In genomic region chr19:55112781-55113569, GRCh38 we compare ENCODE assay signal across 9 cellular contexts. TPM values are rescaled to one million over a fixed set of nuclear protein-coding genes. Genes with fewer than 3 reads are reported as not detected.
DNase-seq lines count a peak whose midpoint lies in the region; ATAC-seq and TF ChIP-seq lines count a peak whose summit lies in the region.
"Had no signal": no experiment of that assay in that cellular context is flagged by ENCODE, and none has a peak within 500 bp of the region (broad histone marks: within the 10 kb centered on the region; RNA-seq: fewer than 3 reads in every experiment).

No MANE protein-coding gene starts in this region.

- intact Hi-C loops in natural killer cell (cut with micrococcal nuclease) = no loop called here

- H3K27ac Mint-ChIP-seq in natural killer cell treated with Interleukin-12 subunit alpha and Interleukin-12 subunit beta and Interleukin-15 and Interleukin-18, amount 100 ng/mL, for 72 hours = no peak overlapping the region
- peak overlapping the region in 1 of 2 donors; percentile 45 for H3K27ac Mint-ChIP-seq in natural killer cell
- peak overlapping the region; percentile 80 for H3K27ac Mint-ChIP-seq in endothelial cell (ENCODE audit: unreplicated experiment)
- peak overlapping the region; percentile 97 for H3K27ac Mint-ChIP-seq in nephron progenitor cell

- H3K36me3 Mint-ChIP-seq in natural killer cell treated with Interleukin-12 subunit alpha and Interleukin-12 subunit beta and Interleukin-15 and Interleukin-18, amount 100 ng/mL, for 72 hours = peaks cover 9% of the 10 kb centered on the region
- H3K36me3 Mint-ChIP-seq in natural killer cell = no peaks in the 10 kb centered on the region
- H3K36me3 Mint-ChIP-seq in endothelial cell (ENCODE audit: low read depth, unreplicated experiment) = peaks cover 25% of the 10 kb centered on the region
- peaks cover 13% of the 10 kb centered on the region for H3K36me3 Mint-ChIP-seq in nephron progenitor cell (ENCODE audit: low read depth)

- peak overlapping the region in 1 of 2 donors; percentile 7 for H3K4me3 ChIP-seq in foreskin fibroblast (ENCODE audit: low read depth in 1 of 2, low read length in 2 of 2)

- H3K4me1 Mint-ChIP-seq in natural killer cell treated with Interleukin-12 subunit alpha and Interleukin-12 subunit beta and Interleukin-15 and Interleukin-18, amount 100 ng/mL, for 72 hours (ENCODE audit: low read depth in 2 of 2) = peaks cover 19 to 34% of the 10 kb centered on the region in 2 donors
- peaks cover 37 to 49% of the 10 kb centered on the region in 2 donors for H3K4me1 Mint-ChIP-seq in natural killer cell
- H3K4me1 Mint-ChIP-seq in endothelial cell (ENCODE audit: unreplicated experiment) = peaks cover 22% of the 10 kb centered on the region
- peaks cover 57% of the 10 kb centered on the region for H3K4me1 Mint-ChIP-seq in nephron progenitor cell

- peak; percentile 57 for DNase-seq in natural killer cell treated with Interleukin-12 subunit alpha and Interleukin-12 subunit beta and Interleukin-15 and Interleukin-18, amount 100 ng/mL, for 72 hours (ENCODE audit: low spot score)
- DNase-seq in natural killer cell = no peak
- DNase-seq in endothelial cell (ENCODE audit: low spot score) = no peak
- DNase-seq in nephron progenitor cell = no peak
- DNase-seq in activated CD4-positive, alpha-beta T cell treated with anti-CD3 and anti-CD28 coated beads for 1 hour = no peak
- no peak for DNase-seq in foreskin fibroblast
- DNase-seq: activated naive CD4-positive, alpha-beta T cell treated with Interleukin-2 at 50 U/mL for 16 hours had no signal

- ATAC-seq in natural killer cell treated with Interleukin-12 subunit alpha and Interleukin-12 subunit beta and Interleukin-15 and Interleukin-18, amount 100 ng/mL, for 72 hours = no peak
- ATAC-seq in natural killer cell (no peak), GM21619 (IDR thresholded peaks at IDR 0.05; ENCODE audit: unreplicated experiment) (no peak), GM19395 (IDR thresholded peaks at IDR 0.05; ENCODE audit: unreplicated experiment) (no peak)

- H3K4me3 Mint-ChIP-seq in natural killer cell treated with Interleukin-12 subunit alpha and Interleukin-12 subunit beta and Interleukin-15 and Interleukin-18, amount 100 ng/mL, for 72 hours = no peak overlapping the region
- H3K4me3 Mint-ChIP-seq in natural killer cell (no peak overlapping the region), endothelial cell (ENCODE audit: unreplicated experiment) (no peak overlapping the region), nephron progenitor cell (no peak overlapping the region)

- H3K27me3 Mint-ChIP-seq in natural killer cell treated with Interleukin-12 subunit alpha and Interleukin-12 subunit beta and Interleukin-15 and Interleukin-18, amount 100 ng/mL, for 72 hours = no peaks in the 10 kb centered on the region
- H3K27me3 Mint-ChIP-seq in natural killer cell (ENCODE audit: low read depth in 2 of 2) (no peaks in the 10 kb centered on the region), endothelial cell (ENCODE audit: unreplicated experiment) (peaks cover 28% of the 10 kb centered on the region), nephron progenitor cell (ENCODE audit: low read depth, poor library complexity) (peaks cover 3% of the 10 kb centered on the region)

- no peaks in the 10 kb centered on the region for H3K9me3 Mint-ChIP-seq in natural killer cell treated with Interleukin-12 subunit alpha and Interleukin-12 subunit beta and Interleukin-15 and Interleukin-18, amount 100 ng/mL, for 72 hours
- no peaks in the 10 kb centered on the region for H3K9me3 Mint-ChIP-seq in natural killer cell
- H3K9me3 Mint-ChIP-seq in endothelial cell (ENCODE audit: unreplicated experiment) = no peaks in the 10 kb centered on the region
- H3K9me3 Mint-ChIP-seq in nephron progenitor cell = no peaks in the 10 kb centered on the region

- TF ChIP-seq CTCF in natural killer cell (IDR thresholded peaks at IDR 0.05) (no peak), endothelial cell (IDR thresholded peaks at IDR 0.05; ENCODE audit: unreplicated experiment) (no peak), nephron progenitor cell (IDR thresholded peaks at IDR 0.05) (no peak), foreskin fibroblast (IDR thresholded peaks at IDR 0.05; ENCODE audit: low read depth, low read length) (no peak)

RNA-seq across cellular contexts. Expression of gene PPP1R12C, which starts 4.5 kb away (rescaled TPM):
- 100 to 1,000 TPM; 157 to 251 TPM for total RNA-seq in natural killer cell treated with Interleukin-12 subunit alpha and Interleukin-12 subunit beta and Interleukin-15 and Interleukin-18, amount 100 ng/mL, for 72 hours
- total RNA-seq in natural killer cell (100 to 1,000 TPM; 162 to 178 (median 174) TPM), endothelial cell (ENCODE audit: unreplicated experiment) (136 TPM)

RNA-seq across cellular contexts. Expression of gene TNNT1, which starts 36.0 kb away (rescaled TPM):
- total RNA-seq in natural killer cell treated with Interleukin-12 subunit alpha and Interleukin-12 subunit beta and Interleukin-15 and Interleukin-18, amount 100 ng/mL, for 72 hours = not detected
- total RNA-seq in natural killer cell (under 1 TPM in 1 of 3 donors, not detected in 2; 0.94 TPM), endothelial cell (ENCODE audit: unreplicated experiment) (2.8 TPM)

RNA-seq across cellular contexts. Expression of gene EPS8L1, which starts 37.3 kb away (rescaled TPM):
- 1 to 10 TPM; 1.3 to 8.7 TPM for total RNA-seq in natural killer cell treated with Interleukin-12 subunit alpha and Interleukin-12 subunit beta and Interleukin-15 and Interleukin-18, amount 100 ng/mL, for 72 hours
- total RNA-seq in natural killer cell = 10 to 100 TPM in 1 of 3 donors, 1 to 10 TPM in 2; 8.8 to 15.7 (median 10.0) TPM
- 24.6 TPM for total RNA-seq in endothelial cell (ENCODE audit: unreplicated experiment)

RNA-seq across cellular contexts. Expression of gene TNNI3, which starts 44.6 kb away (rescaled TPM):
- not detected for total RNA-seq in natural killer cell treated with Interleukin-12 subunit alpha and Interleukin-12 subunit beta and Interleukin-15 and Interleukin-18, amount 100 ng/mL, for 72 hours
- total RNA-seq in natural killer cell (under 1 TPM in 1 of 3 donors, not detected in 2; 0.94 TPM), endothelial cell (ENCODE audit: unreplicated experiment) (not detected)

RNA-seq across cellular contexts. Expression of gene RDH13, which starts 50.0 kb away (rescaled TPM):
- 10 to 100 TPM; 13.4 to 31.0 TPM for total RNA-seq in natural killer cell treated with Interleukin-12 subunit alpha and Interleukin-12 subunit beta and Interleukin-15 and Interleukin-18, amount 100 ng/mL, for 72 hours
- total RNA-seq in natural killer cell (10 to 100 TPM; 18.2 to 25.3 (median 19.3) TPM), endothelial cell (ENCODE audit: unreplicated experiment) (13.5 TPM)

Comparison
In these comparisons a context has a peak if more than half of its experiments do, and no peak if none do; other contexts are left out.
1. H3K27ac Mint-ChIP-seq: peak in endothelial cell (single experiment) and nephron progenitor cell (single experiment); none in natural killer cell treated with Interleukin-12 subunit alpha and Interleukin-12 subunit beta and Interleukin-15 and Interleukin-18, amount 100 ng/mL, for 72 hours (0 of 2).